17 cellular contexts compared by ENCODE assay signal in the genomic region with DNA sequence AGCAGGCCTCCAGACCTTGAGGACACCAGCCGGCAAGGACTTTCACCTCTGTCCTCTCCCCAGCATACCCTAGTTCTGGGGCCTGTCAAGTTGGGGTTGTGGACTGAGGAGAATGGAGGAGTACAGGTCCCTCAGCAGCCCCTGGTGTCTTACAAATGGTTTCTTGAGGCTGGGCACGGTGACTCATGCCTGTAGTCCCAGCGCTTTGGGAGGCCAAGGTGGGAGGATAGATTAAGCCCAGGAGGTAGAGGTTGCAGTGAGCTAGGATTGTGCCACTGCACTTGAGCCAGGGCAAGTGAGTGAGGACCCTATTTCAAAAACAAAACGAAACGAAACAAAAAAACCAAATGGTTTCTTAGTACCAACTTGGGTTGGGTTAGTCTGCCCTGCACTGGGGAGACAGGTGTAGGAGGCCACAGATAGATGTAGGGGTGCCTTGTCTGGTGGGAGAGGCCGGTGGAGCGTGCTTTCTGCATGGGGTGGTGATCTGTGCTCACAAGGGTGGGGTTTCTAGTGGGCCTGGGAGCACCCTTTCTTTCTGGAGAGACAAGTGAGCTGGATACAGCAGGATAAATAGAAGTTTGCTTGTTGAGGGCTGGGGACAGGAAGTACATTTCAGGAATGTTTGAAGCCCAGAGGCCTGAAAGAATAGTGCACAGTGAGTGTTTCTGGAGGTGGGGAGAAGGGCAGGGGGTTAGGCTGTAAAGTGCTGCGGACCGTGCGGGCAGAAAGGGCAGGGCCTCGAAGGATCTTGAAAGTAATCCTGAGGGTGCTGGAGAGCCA. TPM values are rescaled to one million over a fixed set of nuclear protein-coding genes. Genes with fewer than 3 reads are reported as not detected.
DNase-seq lines count a peak whose midpoint lies in the region; ATAC-seq and TF ChIP-seq lines count a peak whose summit lies in the region.
"Had no signal": no experiment of that assay in that cellular context is flagged by ENCODE, and none has a peak within 500 bp of the region (broad histone marks: within the 10 kb centered on the region; RNA-seq: fewer than 3 reads in every experiment).

No MANE protein-coding gene starts in this region.

- H3K4me3 ChIP-seq in lower leg skin (ENCODE audit: low read depth, poor library complexity, severe bottlenecking) (no peak overlapping the region), body of pancreas (no peak overlapping the region)
- H3K4me3 ChIP-seq: lung had no signal

- no peak for ATAC-seq in naive B cell (ENCODE audit: low read depth in 2 of 2)
- no peak for ATAC-seq in body of pancreas
- ATAC-seq in WTC11: no peak
- ATAC-seq: activated CD8-positive, alpha-beta T cell treated with anti-CD3 and anti-CD28 coated beads, Interleukin-2, amount 10 ng/mL, durations not matched to agents 7 days and 5 days; activated naive CD4-positive, alpha-beta T cell treated with anti-CD3 and anti-CD28 coated beads, Interleukin-2, amount 50 U/mL, for 72 hours had no signal

- H3K36me3 Mint-ChIP-seq in chondrocyte (ENCODE audit: low read depth) (no peaks in the 10 kb centered on the region), naive B cell (no peaks in the 10 kb centered on the region), WTC11 (no peaks in the 10 kb centered on the region)
- H3K36me3 Mint-ChIP-seq: activated naive CD4-positive, alpha-beta T cell treated with anti-CD3 and anti-CD28 coated beads, Interleukin-2, amount 50 U/mL, for 72 hours had no signal

- WGBS in lower leg skin, 2 donors: 90 to 95% methylated on average over 11 of the region's 11 CpGs
- 92 to 94% methylated on average over 11 of the region's 11 CpGs for WGBS in body of pancreas, 2 donors

- CTCF ChIA-PET in WTC11 (lab: Charles Lee): interaction anchor here (1.0 to 2.0 kb wide), 6 partner anchors 8 to 211 kb away, joined by 3 to 13 read pairs (median 6); no protein-coding TSS in a partner anchor

- H3K27me3 Mint-ChIP-seq in chondrocyte (ENCODE audit: low read depth) (peaks cover 7% of the 10 kb centered on the region), naive B cell (peaks cover 10 to 14% (median 12%) of the 10 kb centered on the region in 3 donors), WTC11 (ENCODE audit: low read depth) (peaks cover 81% of the 10 kb centered on the region)

- DNase-seq in M059J (ENCODE audit: low read depth) (peak; percentile 38), chondrocyte (ENCODE audit: low spot score) (no peak), naive B cell (no peak), lower leg skin (ENCODE audit: low spot score in 2 of 2) (no peak), body of pancreas (no peak), WTC11 (ENCODE audit: low spot score) (no peak)
- DNase-seq: activated CD8-positive, alpha-beta T cell treated with anti-CD3 and anti-CD28 coated beads, Interleukin-2, amount 10 ng/mL, durations not matched to agents 7 days and 5 days; activated T-cell treated with anti-CD3 and anti-CD28 coated beads, Interleukin-2, amount 50 U/mL, for 48 hours; dermis blood vessel endothelial cell; erythroblast; NCI-H524 treated with DMSO at 0.1 percent for 48 hours; SHP77 treated with DMSO at 0.1 percent for 48 hours had no signal

- TF ChIP-seq POLR2A in lower leg skin (IDR thresholded peaks at IDR 0.05) (no peak), body of pancreas (IDR thresholded peaks at IDR 0.05) (no peak)

- H3K27ac ChIP-seq in temporal lobe (ENCODE audit: low read depth, low read length) (peak overlapping the region; percentile 56), body of pancreas (no peak overlapping the region)

- no peak overlapping the region for H3K4me3 Mint-ChIP-seq in chondrocyte (ENCODE audit: unreplicated experiment)
- peak overlapping the region in 6 of 8 donors; percentile 9 to 69 (median 50) for H3K4me3 Mint-ChIP-seq in naive B cell
- no peak overlapping the region for H3K4me3 Mint-ChIP-seq in WTC11
- H3K4me3 Mint-ChIP-seq: activated CD8-positive, alpha-beta T cell treated with anti-CD3 and anti-CD28 coated beads, Interleukin-2, amount 10 ng/mL, durations not matched to agents 7 days and 5 days; stimulated activated naive CD8-positive, alpha-beta T cell treated with anti-CD3 and anti-CD28 coated beads, Interleukin-15, Interleukin-2, amounts not matched to agents 100 ng/mL and 50 ng/mL, for 24 hours; T-helper 1 cell treated with Interleukin-12 subunit alpha and Interleukin-12 subunit beta and Interleukin-4 antibody, amounts not matched to agents 30 μg/mL and 1 μg/mL, for 36 hours had no signal

- intact Hi-C loops in lower leg skin (cut with DNase I; ENCODE audit: low total_unique reads) (no loop called here), body of pancreas (cut with DNase I) (no loop called here)

- no peaks in the 10 kb centered on the region for H3K36me3 ChIP-seq in body of pancreas (replicated peaks in 1 of 2; ENCODE audit: insufficient read depth in 1 of 2, low read depth in 2 of 2)

- no peaks in the 10 kb centered on the region for H3K9me3 Mint-ChIP-seq in chondrocyte (ENCODE audit: low read depth)
- no peaks in the 10 kb centered on the region for H3K9me3 Mint-ChIP-seq in naive B cell
- no peaks in the 10 kb centered on the region for H3K9me3 Mint-ChIP-seq in WTC11
- H3K9me3 Mint-ChIP-seq: activated naive CD4-positive, alpha-beta T cell treated with anti-CD3 and anti-CD28 coated beads, Interleukin-2, amount 50 U/mL, for 72 hours; stimulated activated naive CD8-positive, alpha-beta T cell treated with anti-CD3 and anti-CD28 coated beads, Interleukin-15, Interleukin-2, amounts not matched to agents 100 ng/mL and 50 ng/mL, for 24 hours; T-helper 1 cell treated with Interleukin-12 subunit alpha and Interleukin-12 subunit beta and Interleukin-4 antibody, amounts not matched to agents 30 μg/mL and 1 μg/mL, for 36 hours had no signal

- TF ChIP-seq CTCF in chondrocyte (IDR thresholded peaks at IDR 0.05): no peak
- TF ChIP-seq CTCF in lower leg skin (IDR thresholded peaks at IDR 0.05): no peak
- no peak for TF ChIP-seq CTCF in body of pancreas (IDR thresholded peaks at IDR 0.05)
- no peak for TF ChIP-seq CTCF in WTC11 (IDR thresholded peaks at IDR 0.05)

- H3K27ac Mint-ChIP-seq in chondrocyte (ENCODE audit: unreplicated experiment): peak overlapping the region; percentile 60
- H3K27ac Mint-ChIP-seq in naive B cell: peak overlapping the region in 5 of 6 donors; percentile 14 to 76 (median 69)
- H3K27ac Mint-ChIP-seq in WTC11: no peak overlapping the region
- H3K27ac Mint-ChIP-seq: activated CD8-positive, alpha-beta T cell treated with anti-CD3 and anti-CD28 coated beads, Interleukin-2, amount 10 ng/mL, durations not matched to agents 7 days and 5 days; activated naive CD4-positive, alpha-beta T cell treated with anti-CD3 and anti-CD28 coated beads, Interleukin-2, amount 50 U/mL, for 72 hours; stimulated activated naive CD8-positive, alpha-beta T cell treated with anti-CD3 and anti-CD28 coated beads, Interleukin-15, Interleukin-2, amounts not matched to agents 100 ng/mL and 50 ng/mL, for 24 hours; T-helper 1 cell treated with Interleukin-12 subunit alpha and Interleukin-12 subunit beta and Interleukin-4 antibody, amounts not matched to agents 30 μg/mL and 1 μg/mL, for 36 hours had no signal

- H3K4me1 Mint-ChIP-seq in chondrocyte (ENCODE audit: low read depth) (peaks cover 24% of the 10 kb centered on the region), naive B cell (peaks cover 55 to 67% (median 64%) of the 10 kb centered on the region in 3 donors), WTC11 (peaks cover 47% of the 10 kb centered on the region)

- no peaks in the 10 kb centered on the region for H3K9me3 ChIP-seq in body of pancreas

- POLR2A ChIA-PET in WTC11 (lab: Charles Lee): interaction anchor here (0.6 to 0.8 kb wide), 2 partner anchors 25 to 47 kb away, joined by 3 read pairs; no protein-coding TSS in a partner anchor

- peaks cover 29% of the 10 kb centered on the region for H3K4me1 ChIP-seq in body of pancreas

- H3K27me3 ChIP-seq in body of pancreas: no peaks in the 10 kb centered on the region

TF ChIP-seq in WTC11, 78 proteins besides CTCF, POLR2A, EP300 and RAD21:
- TF ChIP-seq, protein P1, sequence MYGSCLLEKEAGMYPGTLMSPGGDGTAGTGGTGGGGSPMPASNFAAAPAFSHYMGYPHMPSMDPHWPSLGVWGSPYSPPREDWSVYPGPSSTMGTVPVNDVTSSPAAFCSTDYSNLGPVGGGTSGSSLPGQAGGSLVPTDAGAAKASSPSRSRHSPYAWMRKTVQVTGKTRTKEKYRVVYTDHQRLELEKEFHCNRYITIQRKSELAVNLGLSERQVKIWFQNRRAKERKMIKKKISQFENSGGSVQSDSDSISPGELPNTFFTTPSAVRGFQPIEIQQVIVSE (CRISPR knock-in tag; IDR thresholded peaks at IDR 0.05; ENCODE audit: borderline replicate concordance): no peak

RNA-seq across cellular contexts. Expression of a gene that starts 37.7 kb away (rescaled TPM):
- 0.15 TPM in 1 of 2 replicates, not detected in the other for total RNA-seq in M059J (2014; rRNA removed; shearing (Covaris generic))
- total RNA-seq in chondrocyte (0.47 to 1.5 TPM (median 0.82 TPM) in 3 replicates), temporal lobe (31.2 TPM), lower leg skin (under 1 TPM; 0.15 to 0.30 (median 0.16) TPM), body of pancreas (under 1 TPM in 1 of 2 donors, not detected in 1; 0.52 TPM), WTC11 (2021) (0.55 to 0.57 TPM (median 0.57 TPM) in 3 replicates)
- not detected for polyA plus RNA-seq in naive B cell (ENCODE audit: low read depth in 6 of 6)
- total RNA-seq: activated CD8-positive, alpha-beta T cell treated with anti-CD3 and anti-CD28 coated beads, Interleukin-2, amount 10 ng/mL, durations not matched to agents 7 days and 5 days; activated naive CD4-positive, alpha-beta T cell treated with anti-CD3 and anti-CD28 coated beads, Interleukin-2, amount 50 U/mL, for 72 hours had no signal

Comparison
In these comparisons a context has a peak if more than half of its experiments do, and no peak if none do; other contexts are left out.
1. H3K4me3 Mint-ChIP-seq: peak in naive B cell (6 of 8); none in chondrocyte (single experiment) and WTC11 (single experiment).
2. RNA of a gene that starts 37.7 kb away (total RNA-seq): 31.2 TPM in temporal lobe (single experiment); 0.55 to 0.57 TPM in WTC11, 0.52 TPM in body of pancreas, 0.47 to 1.5 TPM in chondrocyte, 0.15 to 0.30 TPM in lower leg skin and 0.15 TPM in M059J; every median in the first group is over 10 times any median in the second.